Comparison of ENCODE assay signal across 17 cellular contexts in genomic region chr9:134416385-134417022, GRCh38.
DNase-seq lines count a peak whose midpoint lies in the region; ATAC-seq, FAIRE-seq and TF ChIP-seq lines count a peak whose summit lies in the region.
"Had no signal": no experiment of that assay in that cellular context is flagged by ENCODE, and none has a peak within 500 bp of the region (broad histone marks: within the 10 kb centered on the region; RNA-seq: fewer than 3 reads in every experiment).

No MANE protein-coding gene starts in this region.

- TF ChIP-seq EP300 in A549 (IDR thresholded peaks at IDR 0.05): no peak

- no peak overlapping the region for H3K4me3 Mint-ChIP-seq in type B pancreatic cell
- H3K4me3 Mint-ChIP-seq: CD14-positive monocyte; CD8-positive, alpha-beta T cell had no signal

- H3K4me1 ChIP-seq in A549 (peaks cover 45% of the 10 kb centered on the region), parathyroid adenoma (peaks cover 74% of the 10 kb centered on the region)

- H3K4me1 Mint-ChIP-seq in type B pancreatic cell (ENCODE audit: unreplicated experiment): peaks cover 16% of the 10 kb centered on the region

- no peaks in the 10 kb centered on the region for H3K27me3 Mint-ChIP-seq in type B pancreatic cell

- TF ChIP-seq POLR2A in A549 (IDR thresholded peaks at IDR 0.05; ENCODE audit: low read length): no peak

- no peak overlapping the region for H2AFZ ChIP-seq in parathyroid adenoma

- no peaks in the 10 kb centered on the region for H3K36me3 Mint-ChIP-seq in type B pancreatic cell

- H3K27ac ChIP-seq in A549 (no peak overlapping the region), RWPE1 (peak overlapping the region; percentile 97), parathyroid adenoma (peak overlapping the region; percentile 89)
- H3K27ac ChIP-seq: 22Rv1, BLaER1, KMS-11 had no signal

- DNase-seq in A549 (ENCODE audit: low read depth in 1 of 2, low spot score in 1 of 2): no peak
- DNase-seq in RWPE1 (ENCODE audit: low spot score): no peak
- DNase-seq in type B pancreatic cell (ENCODE audit: extremely low spot score, unreplicated experiment): no peak
- DNase-seq in T-helper 1 cell: no peak
- DNase-seq: Calu3; CD8-positive, alpha-beta T cell; DMS79 treated with DMSO at 0.1 percent for 48 hours; GF-D8 had no signal

- 85% methylated on average over 15 of the region's 19 CpGs for WGBS in A549 (ENCODE audit: missing lambda C conversion rate)

- POLR2A ChIA-PET in A549 (lab: Yijun Ruan, JAX) (no interaction called here), RWPE1 (lab: Yijun Ruan, JAX; ENCODE audit: low non-redundant PET) (no interaction called here)

- no peak for TF ChIP-seq RAD21 in A549 (conservative IDR thresholded peaks at IDR 0.05 in 1 of 2, IDR thresholded peaks at IDR 0.05 in 1 of 2)

- CTCF ChIA-PET in A549 (lab: Yijun Ruan, JAX): interaction anchor here (0.7 to 6.2 kb wide), 7 partner anchors 8 to 246 kb away, joined by 3 to 33 read pairs (median 3); no protein-coding TSS in a partner anchor
- CTCF ChIA-PET in RWPE1 (lab: Yijun Ruan, JAX): interaction anchor here (0.7 kb wide), 1 partner anchor 32 kb away, joined by 3 read pairs; no protein-coding TSS in a partner anchor

- no peak overlapping the region for H3K9ac ChIP-seq in parathyroid adenoma
- H3K9ac ChIP-seq: BLaER1, KMS-11 had no signal

- H3K27ac Mint-ChIP-seq in type B pancreatic cell: peak overlapping the region; percentile 50
- H3K27ac Mint-ChIP-seq: CD8-positive, alpha-beta T cell had no signal

- peaks cover 2% of the 10 kb centered on the region for H3K79me2 ChIP-seq in parathyroid adenoma

- H3K9me3 ChIP-seq in A549: no peaks in the 10 kb centered on the region
- H3K9me3 ChIP-seq in parathyroid adenoma (ENCODE audit: control insufficient read depth, low read length): no peaks in the 10 kb centered on the region
- H3K9me3 ChIP-seq: BLaER1 had no signal

- no peak overlapping the region for H3K4me2 ChIP-seq in A549
- H3K4me2 ChIP-seq in parathyroid adenoma (ENCODE audit: low read length): no peak overlapping the region
- H3K4me2 ChIP-seq: BLaER1, KMS-11 had no signal

- no peaks in the 10 kb centered on the region for H3K36me3 ChIP-seq in parathyroid adenoma (ENCODE audit: control insufficient read depth, insufficient read depth, low read length)

- TF ChIP-seq CTCF in A549 (IDR thresholded peaks at IDR 0.05): no peak
- TF ChIP-seq CTCF in RWPE1 (conservative IDR thresholded peaks at IDR 0.05; ENCODE audit: low read depth): no peak
- TF ChIP-seq CTCF in parathyroid adenoma (IDR thresholded peaks at IDR 0.05): no peak
- TF ChIP-seq CTCF in type B pancreatic cell (conservative IDR thresholded peaks at IDR 0.05): no peak

- H3K4me3 ChIP-seq in A549 (no peak overlapping the region), parathyroid adenoma (ENCODE audit: low read depth, low read length) (no peak overlapping the region)
- H3K4me3 ChIP-seq: BLaER1 had no signal

- H3K9me3 Mint-ChIP-seq in type B pancreatic cell: no peaks in the 10 kb centered on the region
- H3K9me3 Mint-ChIP-seq: CD14-positive monocyte; CD8-positive, alpha-beta T cell had no signal

- ATAC-seq in A549 (no peak), GM19395 (IDR thresholded peaks at IDR 0.05; ENCODE audit: unreplicated experiment) (no peak), HG03045 (IDR thresholded peaks at IDR 0.05; ENCODE audit: unreplicated experiment) (no peak)
- ATAC-seq: CD8-positive, alpha-beta T cell; HCT116 had no signal

- FAIRE-seq in A549 (lab: Jason Lieb, UNC): no peak
- FAIRE-seq: H1 had no signal

- H3K27me3 ChIP-seq in parathyroid adenoma (ENCODE audit: control insufficient read depth, insufficient read depth, low read length): no peaks in the 10 kb centered on the region
- H3K27me3 ChIP-seq: BLaER1 had no signal

TF ChIP-seq in A549, 52 proteins besides CTCF, POLR2A, EP300 and RAD21:
- TF ChIP-seq ZFP36 (IDR thresholded peaks at IDR 0.05; ENCODE audit: borderline replicate concordance, partially characterized antibody) (peak; percentile 88), FOXS1 (CRISPR knock-in tag; IDR thresholded peaks at IDR 0.05) (no peak)

Comparison
In these comparisons a context has a peak if more than half of its experiments do, and no peak if none do; other contexts are left out.
1. H3K27ac ChIP-seq: peak in RWPE1 (single experiment) and parathyroid adenoma (single experiment); none in A549 (0 of 2).